ENCODE assay signal across 19 cellular contexts in the genomic region with DNA sequence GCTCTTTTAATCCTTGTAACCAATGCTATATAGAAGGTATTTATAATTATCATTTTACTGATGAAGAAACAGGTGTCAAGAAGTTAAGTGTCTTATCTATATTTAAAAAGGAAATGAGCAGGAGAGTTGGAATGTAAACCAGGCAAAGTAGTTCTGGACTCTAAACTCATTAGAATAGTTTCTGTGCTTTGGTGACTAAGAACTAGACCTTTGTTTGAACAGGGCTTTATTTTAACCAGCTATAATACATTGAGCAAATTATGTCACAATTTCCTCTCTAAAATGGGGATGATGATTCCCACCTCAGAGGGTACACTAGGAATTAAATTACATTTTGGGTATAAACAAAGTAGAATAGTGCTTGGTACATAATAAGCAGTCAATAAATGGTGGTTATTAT.
DNase-seq lines count a peak whose midpoint lies in the region; ATAC-seq and TF ChIP-seq lines count a peak whose summit lies in the region.
"Had no signal": no experiment of that assay in that cellular context is flagged by ENCODE, and none has a peak within 500 bp of the region (broad histone marks: within the 10 kb centered on the region; RNA-seq: fewer than 3 reads in every experiment).

No MANE protein-coding gene starts in this region.

- peak; percentile 41 for ATAC-seq in lung (ENCODE audit: insufficient read depth, low FRiP score)
- ATAC-seq: HCT116; heart right ventricle; stimulated activated naive B cell treated with anti-CD40 and anti-IgM and Interleukin-4, amounts not matched to agents 10 μg/mL and 1 μg/mL and 100 μg/mL, for 72 hours had no signal

- CTCF ChIA-PET in activated CD4-positive, alpha-beta memory T cell treated with anti-CD3 and anti-CD28 coated beads, Interleukin-2, amount 10 ng/mL, durations not matched to agents 7 days and 5 days (lab: Charles Lee) = no interaction called here

- H2AFZ ChIP-seq in Karpas-422 (ENCODE audit: low read length) = no peak overlapping the region
- H2AFZ ChIP-seq: PC-9 had no signal

- no peak overlapping the region for H3K27ac ChIP-seq in lung (ENCODE audit: low read depth in 1 of 2, low read length in 1 of 2)
- H3K27ac ChIP-seq in Karpas-422 (ENCODE audit: low read length) = no peak overlapping the region
- H3K27ac ChIP-seq: heart right ventricle, PC-9, tibial artery had no signal

- no peaks in the 10 kb centered on the region for H3K27me3 Mint-ChIP-seq in activated CD4-positive, alpha-beta T cell treated with anti-CD3 and anti-CD28 coated beads, Interleukin-2, amount 10 ng/mL, durations not matched to agents 24 days and 14 days
- no peaks in the 10 kb centered on the region for H3K27me3 Mint-ChIP-seq in activated CD4-positive, alpha-beta memory T cell treated with anti-CD3 and anti-CD28 coated beads, Interleukin-2, amount 10 ng/mL, durations not matched to agents 7 days and 5 days
- H3K27me3 Mint-ChIP-seq: activated naive CD8-positive, alpha-beta T cell treated with anti-CD3 and anti-CD28 coated beads for 36 hours; stimulated activated naive B cell treated with anti-CD40 and anti-IgM and Interleukin-4, amounts not matched to agents 10 μg/mL and 1 μg/mL and 100 μg/mL, for 72 hours had no signal

- no peaks in the 10 kb centered on the region for H3K9me3 Mint-ChIP-seq in activated CD4-positive, alpha-beta T cell treated with anti-CD3 and anti-CD28 coated beads, Interleukin-2, amount 10 ng/mL, durations not matched to agents 24 days and 14 days
- peaks cover 2% of the 10 kb centered on the region for H3K9me3 Mint-ChIP-seq in activated CD4-positive, alpha-beta memory T cell treated with anti-CD3 and anti-CD28 coated beads, Interleukin-2, amount 10 ng/mL, durations not matched to agents 7 days and 5 days
- H3K9me3 Mint-ChIP-seq: activated naive CD8-positive, alpha-beta T cell treated with anti-CD3 and anti-CD28 coated beads for 36 hours; activated T-helper 1 cell treated with anti-CD3 and anti-CD28 coated beads, Interleukin-12 subunit alpha, Interleukin-12 subunit beta, Interleukin-2, Interleukin-4 antibody, amounts not matched to agents 30 ng/mL and 10 ng/mL and 1 ng/mL, durations not matched to agents 14 hours and 24 hours and 36 hours; stimulated activated naive B cell treated with anti-CD40 and anti-IgM and Interleukin-4, amounts not matched to agents 10 μg/mL and 1 μg/mL and 100 μg/mL, for 72 hours had no signal

- POLR2A ChIA-PET in activated CD4-positive, alpha-beta memory T cell treated with anti-CD3 and anti-CD28 coated beads, Interleukin-2, amount 10 ng/mL, durations not matched to agents 7 days and 5 days (lab: Charles Lee) = no interaction called here

- DNase-seq in AG10803 (ENCODE audit: low read depth) (peak; percentile 31), LoVo (ENCODE audit: low spot score) (peak; percentile 18), epithelial cell of proximal tubule (ENCODE audit: low read depth) (peak; percentile 25), lung (ENCODE audit: low spot score) (no peak), Karpas-422 (no peak), pons (ENCODE audit: low spot score) (no peak)
- DNase-seq in activated CD4-positive, alpha-beta T cell treated with anti-CD3 and anti-CD28 coated beads, Interleukin-2, amount 10 ng/mL, durations not matched to agents 24 days and 14 days = no peak
- no peak for DNase-seq in activated CD4-positive, alpha-beta memory T cell treated with anti-CD3 and anti-CD28 coated beads, Interleukin-2, amount 10 ng/mL, durations not matched to agents 7 days and 5 days
- DNase-seq: activated CD4-positive, CD25-positive, alpha-beta regulatory T cell; activated naive CD8-positive, alpha-beta T cell treated with anti-CD3 and anti-CD28 coated beads for 36 hours; heart right ventricle; NCI-H1417 treated with DMSO at 0.1 percent for 48 hours; NCI-H82; PC-9; stimulated activated naive B cell treated with anti-CD40 and anti-IgM and Interleukin-4, amounts not matched to agents 10 μg/mL and 1 μg/mL and 100 μg/mL, for 72 hours; T-helper 9 cell; tibial artery had no signal

- no peak overlapping the region for H3K4me2 ChIP-seq in Karpas-422 (ENCODE audit: low read depth, low read length, poor library complexity, severe bottlenecking)
- H3K4me2 ChIP-seq: PC-9 had no signal

- H3K9ac ChIP-seq in Karpas-422 (ENCODE audit: low read length) = no peak overlapping the region

- H3K9me3 ChIP-seq in lung (ENCODE audit: control insufficient read depth in 2 of 2, insufficient read depth in 1 of 2, low read length in 1 of 2) = no peaks in the 10 kb centered on the region
- 0 out of 2 replicates have a peak, but pooled peaks cover 4% of the 10 kb centered on the region for H3K9me3 ChIP-seq in Karpas-422 (ENCODE audit: low read length)
- H3K9me3 ChIP-seq: tibial artery had no signal

- H3K79me2 ChIP-seq in Karpas-422 (ENCODE audit: low read length) = no peaks in the 10 kb centered on the region

- H3K27me3 ChIP-seq in lung (ENCODE audit: control insufficient read depth, insufficient read depth) (no peaks in the 10 kb centered on the region), Karpas-422 (ENCODE audit: low read length) (no peaks in the 10 kb centered on the region)
- H3K27me3 ChIP-seq: heart right ventricle, tibial artery had no signal

- H3K4me1 Mint-ChIP-seq in activated CD4-positive, alpha-beta T cell treated with anti-CD3 and anti-CD28 coated beads, Interleukin-2, amount 10 ng/mL, durations not matched to agents 24 days and 14 days = no peaks in the 10 kb centered on the region
- no peaks in the 10 kb centered on the region for H3K4me1 Mint-ChIP-seq in activated CD4-positive, alpha-beta memory T cell treated with anti-CD3 and anti-CD28 coated beads, Interleukin-2, amount 10 ng/mL, durations not matched to agents 7 days and 5 days
- H3K4me1 Mint-ChIP-seq: activated naive CD8-positive, alpha-beta T cell treated with anti-CD3 and anti-CD28 coated beads for 36 hours; stimulated activated naive B cell treated with anti-CD40 and anti-IgM and Interleukin-4, amounts not matched to agents 10 μg/mL and 1 μg/mL and 100 μg/mL, for 72 hours had no signal

- H4K20me1 ChIP-seq in Karpas-422 (ENCODE audit: insufficient read depth, low read depth, low read length) = no peaks in the 10 kb centered on the region

- TF ChIP-seq CTCF in AG10803 (conservative IDR thresholded peaks at IDR 0.05; ENCODE audit: low read length) = no peak
- TF ChIP-seq CTCF in epithelial cell of proximal tubule (conservative IDR thresholded peaks at IDR 0.05; ENCODE audit: low read depth, low read length) = no peak
- no peak for TF ChIP-seq CTCF in lung (IDR thresholded peaks at IDR 0.05; ENCODE audit: control extremely low read depth, extremely low read depth)

- H3K4me3 ChIP-seq in AG10803 (ENCODE audit: low read length) (no peak overlapping the region), epithelial cell of proximal tubule (ENCODE audit: low read depth, low read length) (no peak overlapping the region), lung (no peak overlapping the region), Karpas-422 (ENCODE audit: low read length) (no peak overlapping the region)
- H3K4me3 ChIP-seq: heart right ventricle, PC-9, tibial artery had no signal

- intact Hi-C loops in activated CD4-positive, alpha-beta T cell treated with anti-CD3 and anti-CD28 coated beads, Interleukin-2, amount 10 ng/mL, durations not matched to agents 24 days and 14 days (cut with micrococcal nuclease) = no loop called here

- H3K4me3 Mint-ChIP-seq in activated CD4-positive, alpha-beta T cell treated with anti-CD3 and anti-CD28 coated beads, Interleukin-2, amount 10 ng/mL, durations not matched to agents 24 days and 14 days = no peak overlapping the region
- no peak overlapping the region for H3K4me3 Mint-ChIP-seq in activated CD4-positive, alpha-beta memory T cell treated with anti-CD3 and anti-CD28 coated beads, Interleukin-2, amount 10 ng/mL, durations not matched to agents 7 days and 5 days
- H3K4me3 Mint-ChIP-seq: activated naive CD8-positive, alpha-beta T cell treated with anti-CD3 and anti-CD28 coated beads for 36 hours; activated T-helper 1 cell treated with anti-CD3 and anti-CD28 coated beads, Interleukin-12 subunit alpha, Interleukin-12 subunit beta, Interleukin-2, Interleukin-4 antibody, amounts not matched to agents 30 ng/mL and 10 ng/mL and 1 ng/mL, durations not matched to agents 14 hours and 24 hours and 36 hours; stimulated activated naive B cell treated with anti-CD40 and anti-IgM and Interleukin-4, amounts not matched to agents 10 μg/mL and 1 μg/mL and 100 μg/mL, for 72 hours had no signal

- H3K4me1 ChIP-seq in lung (ENCODE audit: control insufficient read depth in 2 of 2, insufficient read depth in 2 of 2, low read length in 2 of 2) (peaks cover 0 to 1% of the 10 kb centered on the region in 2 donors), Karpas-422 (ENCODE audit: low read length) (no peaks in the 10 kb centered on the region)
- H3K4me1 ChIP-seq: tibial artery had no signal

- no peaks in the 10 kb centered on the region for H3K36me3 ChIP-seq in lung (ENCODE audit: control insufficient read depth in 2 of 2, insufficient read depth in 2 of 2, low read length in 2 of 2)
- no peaks in the 10 kb centered on the region for H3K36me3 ChIP-seq in Karpas-422 (ENCODE audit: insufficient read depth, low read length)
- H3K36me3 ChIP-seq: heart right ventricle, tibial artery had no signal

- H3K36me3 Mint-ChIP-seq in activated CD4-positive, alpha-beta T cell treated with anti-CD3 and anti-CD28 coated beads, Interleukin-2, amount 10 ng/mL, durations not matched to agents 24 days and 14 days (ENCODE audit: low read depth) = no peaks in the 10 kb centered on the region
- H3K36me3 Mint-ChIP-seq in activated CD4-positive, alpha-beta memory T cell treated with anti-CD3 and anti-CD28 coated beads, Interleukin-2, amount 10 ng/mL, durations not matched to agents 7 days and 5 days (ENCODE audit: low read depth) = no peaks in the 10 kb centered on the region
- H3K36me3 Mint-ChIP-seq: activated naive CD8-positive, alpha-beta T cell treated with anti-CD3 and anti-CD28 coated beads for 36 hours; stimulated activated naive B cell treated with anti-CD40 and anti-IgM and Interleukin-4, amounts not matched to agents 10 μg/mL and 1 μg/mL and 100 μg/mL, for 72 hours had no signal

- H3K27ac Mint-ChIP-seq in activated CD4-positive, alpha-beta T cell treated with anti-CD3 and anti-CD28 coated beads, Interleukin-2, amount 10 ng/mL, durations not matched to agents 24 days and 14 days = no peak overlapping the region
- H3K27ac Mint-ChIP-seq in activated CD4-positive, alpha-beta memory T cell treated with anti-CD3 and anti-CD28 coated beads, Interleukin-2, amount 10 ng/mL, durations not matched to agents 7 days and 5 days = no peak overlapping the region
- H3K27ac Mint-ChIP-seq: activated naive CD8-positive, alpha-beta T cell treated with anti-CD3 and anti-CD28 coated beads for 36 hours; activated T-helper 1 cell treated with anti-CD3 and anti-CD28 coated beads, Interleukin-12 subunit alpha, Interleukin-12 subunit beta, Interleukin-2, Interleukin-4 antibody, amounts not matched to agents 30 ng/mL and 10 ng/mL and 1 ng/mL, durations not matched to agents 14 hours and 24 hours and 36 hours; stimulated activated naive B cell treated with anti-CD40 and anti-IgM and Interleukin-4, amounts not matched to agents 10 μg/mL and 1 μg/mL and 100 μg/mL, for 72 hours had no signal

- H3K9me2 ChIP-seq in Karpas-422 (replicated peaks; ENCODE audit: insufficient read depth, low read length) = no peaks in the 10 kb centered on the region

Comparison
In these comparisons a context has a peak if more than half of its experiments do, and no peak if none do; other contexts are left out.
1. DNase-seq: peak in AG10803 (single experiment), LoVo (single experiment) and epithelial cell of proximal tubule (single experiment); none in lung (single experiment), Karpas-422 (single experiment), pons (single experiment), activated CD4-positive, alpha-beta T cell treated with anti-CD3 and anti-CD28 coated beads, Interleukin-2, amount 10 ng/mL, durations not matched to agents 24 days and 14 days (single experiment) and activated CD4-positive, alpha-beta memory T cell treated with anti-CD3 and anti-CD28 coated beads, Interleukin-2, amount 10 ng/mL, durations not matched to agents 7 days and 5 days (single experiment).